15 cellular contexts compared by ENCODE assay signal in the genomic region with DNA sequence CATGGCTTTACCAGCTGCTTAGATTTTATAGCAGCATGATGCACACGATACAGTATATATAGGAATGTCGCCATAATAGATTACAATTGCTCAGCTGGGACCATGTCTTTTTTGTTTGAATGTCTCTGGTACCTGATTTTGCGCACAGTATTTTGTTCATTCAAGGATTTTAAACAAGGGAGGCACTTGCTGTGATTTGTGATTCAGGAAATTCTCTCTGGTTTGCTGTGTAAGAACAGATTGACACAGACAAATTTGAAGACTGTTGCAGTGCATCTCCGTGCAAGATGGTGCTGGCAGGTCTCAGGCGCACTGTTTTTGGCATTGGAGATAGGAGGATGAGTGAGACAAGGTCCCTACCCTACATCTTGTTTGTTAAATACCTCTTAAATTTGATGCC. TPM values are rescaled to one million over a fixed set of nuclear protein-coding genes. Genes with fewer than 3 reads are reported as not detected.
DNase-seq lines count a peak whose midpoint lies in the region; ATAC-seq and TF ChIP-seq lines count a peak whose summit lies in the region.
"Had no signal": no experiment of that assay in that cellular context is flagged by ENCODE, and none has a peak within 500 bp of the region (broad histone marks: within the 10 kb centered on the region; RNA-seq: fewer than 3 reads in every experiment).

No MANE protein-coding gene starts in this region.

- peaks cover 28% of the 10 kb centered on the region for H3K36me3 Mint-ChIP-seq in activated CD4-positive, alpha-beta T cell treated with anti-CD3 and anti-CD28 coated beads, Interleukin-2, amount 10 ng/mL, durations not matched to agents 7 days and 5 days (ENCODE audit: low read depth)
- no peaks in the 10 kb centered on the region for H3K36me3 Mint-ChIP-seq in T-helper 17 cell (ENCODE audit: low read depth)
- H3K36me3 Mint-ChIP-seq in stimulated activated memory B cell treated with anti-CD40 and anti-IgM and Interleukin-4, amounts not matched to agents 10 μg/mL and 1 μg/mL and 100 μg/mL, for 72 hours, result peaks cover 6% of the 10 kb centered on the region

- H3K27me3 Mint-ChIP-seq in activated CD4-positive, alpha-beta T cell treated with anti-CD3 and anti-CD28 coated beads, Interleukin-2, amount 10 ng/mL, durations not matched to agents 7 days and 5 days, result no peaks in the 10 kb centered on the region
- no peaks in the 10 kb centered on the region for H3K27me3 Mint-ChIP-seq in T-helper 17 cell
- no peaks in the 10 kb centered on the region for H3K27me3 Mint-ChIP-seq in stimulated activated memory B cell treated with anti-CD40 and anti-IgM and Interleukin-4, amounts not matched to agents 10 μg/mL and 1 μg/mL and 100 μg/mL, for 72 hours

- H3K4me3 Mint-ChIP-seq in activated CD4-positive, alpha-beta T cell treated with anti-CD3 and anti-CD28 coated beads, Interleukin-2, amount 10 ng/mL, durations not matched to agents 7 days and 5 days, result peak overlapping the region; percentile 96
- peak overlapping the region; percentile 95 for H3K4me3 Mint-ChIP-seq in T-helper 17 cell
- no peak overlapping the region for H3K4me3 Mint-ChIP-seq in stimulated activated memory B cell treated with anti-CD40 and anti-IgM and Interleukin-4, amounts not matched to agents 10 μg/mL and 1 μg/mL and 100 μg/mL, for 72 hours

- ATAC-seq in T-helper 17 cell (no peak), HG02763 (IDR thresholded peaks at IDR 0.05; ENCODE audit: unreplicated experiment) (no peak)
- no peak for ATAC-seq in stimulated activated memory B cell treated with anti-CD40 and anti-IgM and Interleukin-4, amounts not matched to agents 10 μg/mL and 1 μg/mL and 100 μg/mL, for 72 hours
- ATAC-seq: esophagus mucosa had no signal

- H3K27ac ChIP-seq in esophagus squamous epithelium, result peak overlapping the region in 3 of 4 donors; percentile 40 to 69 (median 61)
- H3K27ac ChIP-seq: ovary had no signal

- POLR2A ChIA-PET in activated CD4-positive, alpha-beta T cell treated with anti-CD3 and anti-CD28 coated beads, Interleukin-2, amount 10 ng/mL, durations not matched to agents 7 days and 5 days (lab: Charles Lee), result interaction anchor here (0.6 kb wide), 1 partner anchor 569 kb away, joined by 3 read pairs; no protein-coding TSS in a partner anchor
- POLR2A ChIA-PET in GM10248 (lab: Yijun Ruan, JAX), result interaction anchor here (0.8 kb wide), 1 partner anchor 8 kb away, joined by 3 read pairs; no protein-coding TSS in a partner anchor

- peaks cover 23 to 51% (median 42%) of the 10 kb centered on the region in 3 donors for H3K4me1 ChIP-seq in esophagus squamous epithelium

- H3K27me3 ChIP-seq in esophagus squamous epithelium, result no peaks in the 10 kb centered on the region
- H3K27me3 ChIP-seq: ovary had no signal

- peak overlapping the region; percentile 98 for H3K27ac Mint-ChIP-seq in activated CD4-positive, alpha-beta T cell treated with anti-CD3 and anti-CD28 coated beads, Interleukin-2, amount 10 ng/mL, durations not matched to agents 7 days and 5 days
- H3K27ac Mint-ChIP-seq in T-helper 17 cell, result peak overlapping the region; percentile 86
- H3K27ac Mint-ChIP-seq in stimulated activated memory B cell treated with anti-CD40 and anti-IgM and Interleukin-4, amounts not matched to agents 10 μg/mL and 1 μg/mL and 100 μg/mL, for 72 hours, result peak overlapping the region; percentile 28

- no peak overlapping the region for H3K4me3 ChIP-seq in esophagus squamous epithelium
- H3K4me3 ChIP-seq: ovary had no signal

- peaks cover 45% of the 10 kb centered on the region for H3K4me1 Mint-ChIP-seq in activated CD4-positive, alpha-beta T cell treated with anti-CD3 and anti-CD28 coated beads, Interleukin-2, amount 10 ng/mL, durations not matched to agents 7 days and 5 days
- H3K4me1 Mint-ChIP-seq in T-helper 17 cell, result peaks cover 43% of the 10 kb centered on the region
- peaks cover 46% of the 10 kb centered on the region for H3K4me1 Mint-ChIP-seq in stimulated activated memory B cell treated with anti-CD40 and anti-IgM and Interleukin-4, amounts not matched to agents 10 μg/mL and 1 μg/mL and 100 μg/mL, for 72 hours

- 73 to 80% methylated on average over 5 of the region's 5 CpGs for WGBS in esophagus squamous epithelium, 2 donors

- TF ChIP-seq CTCF in esophagus squamous epithelium (IDR thresholded peaks at IDR 0.05) (no peak), GM10248 (IDR thresholded peaks at IDR 0.05; ENCODE audit: control extremely low read depth, extremely low read depth, low read depth, missing control alignments) (no peak)

- no peak for TF ChIP-seq POLR2A in esophagus squamous epithelium (IDR thresholded peaks at IDR 0.05)

- CTCF ChIA-PET in activated CD4-positive, alpha-beta T cell treated with anti-CD3 and anti-CD28 coated beads, Interleukin-2, amount 10 ng/mL, durations not matched to agents 7 days and 5 days (lab: Charles Lee), result interaction anchor here (0.5 to 3.3 kb wide), 2 partner anchors 13 to 21 kb away, joined by 3 to 11 read pairs; no protein-coding TSS in a partner anchor
- CTCF ChIA-PET in GM10248 (lab: Yijun Ruan, JAX), result interaction anchor here (1.7 kb wide), 1 partner anchor 33 kb away, joined by 6 read pairs; no protein-coding TSS in a partner anchor

- DNase-seq in activated CD4-positive, alpha-beta T cell treated with anti-CD3 and anti-CD28 coated beads, Interleukin-2, amount 10 ng/mL, durations not matched to agents 7 days and 5 days, result no peak
- no peak for DNase-seq in activated CD4-positive, alpha-beta T cell treated with anti-CD3 and anti-CD28 coated beads for 1 hour
- no peak for DNase-seq in T-helper 17 cell
- no peak for DNase-seq in esophagus squamous epithelium (lab: John Stamatoyannopoulos, UW)
- DNase-seq in GM10248 (ENCODE audit: extremely low spot score), result no peak
- no peak for DNase-seq in activated gamma-delta T cell treated with Interleukin-2 at 50 U/mL for 16 hours
- DNase-seq: activated CD4-positive, alpha-beta T cell treated with anti-CD3 and anti-CD28 coated beads for 48 hours; KBM-7; kidney; NCI-H226; ovary; Right ventricle myocardium superior had no signal

- H3K9me3 Mint-ChIP-seq in activated CD4-positive, alpha-beta T cell treated with anti-CD3 and anti-CD28 coated beads, Interleukin-2, amount 10 ng/mL, durations not matched to agents 7 days and 5 days, result no peaks in the 10 kb centered on the region
- H3K9me3 Mint-ChIP-seq in stimulated activated memory B cell treated with anti-CD40 and anti-IgM and Interleukin-4, amounts not matched to agents 10 μg/mL and 1 μg/mL and 100 μg/mL, for 72 hours, result no peaks in the 10 kb centered on the region

- intact Hi-C loops in esophagus squamous epithelium (cut with DNase I), result no loop called here

- H3K9me3 ChIP-seq in T-helper 17 cell (ENCODE audit: control insufficient read depth, low read length, poor library complexity, severe bottlenecking) (no peaks in the 10 kb centered on the region), esophagus squamous epithelium (no peaks in the 10 kb centered on the region)
- H3K9me3 ChIP-seq: ovary had no signal

- H3K36me3 ChIP-seq in esophagus squamous epithelium, result peaks cover 5 to 16% (median 7%) of the 10 kb centered on the region in 3 donors
- H3K36me3 ChIP-seq: ovary had no signal

RNA-seq across cellular contexts. Expression of a gene that starts 2.4 kb away (rescaled TPM):
- total RNA-seq in activated CD4-positive, alpha-beta T cell treated with anti-CD3 and anti-CD28 coated beads, Interleukin-2, amount 10 ng/mL, durations not matched to agents 7 days and 5 days, result 100 to 1,000 TPM; 133 to 143 TPM
- total RNA-seq in T-helper 17 cell, result 100 to 1,000 TPM; 105 to 134 TPM
- 10 to 100 TPM; 50.8 to 76.5 (median 73.7) TPM for total RNA-seq in esophagus squamous epithelium

RNA-seq across cellular contexts. Expression of a gene that starts 36.5 kb away (rescaled TPM):
- total RNA-seq in activated CD4-positive, alpha-beta T cell treated with anti-CD3 and anti-CD28 coated beads, Interleukin-2, amount 10 ng/mL, durations not matched to agents 7 days and 5 days, result 1 to 10 TPM in 1 of 2 experiments, under 1 TPM in 1; 0.94 to 1.2 TPM
- total RNA-seq in T-helper 17 cell (1 to 10 TPM in 1 of 2 donors, under 1 TPM in 1; 0.32 to 1.8 TPM), esophagus squamous epithelium (under 1 TPM in 1 of 4 donors, not detected in 3; 0.38 TPM)
- total RNA-seq: Right ventricle myocardium superior had no signal

Comparison
In these comparisons a context has a peak if more than half of its experiments do, and no peak if none do; other contexts are left out.
1. H3K27ac Mint-ChIP-seq: peak in every context shown above with its lines; median percentile 98 in activated CD4-positive, alpha-beta T cell treated with anti-CD3 and anti-CD28 coated beads, Interleukin-2, amount 10 ng/mL, durations not matched to agents 7 days and 5 days; 86 in T-helper 17 cell; 28 in stimulated activated memory B cell treated with anti-CD40 and anti-IgM and Interleukin-4, amounts not matched to agents 10 μg/mL and 1 μg/mL and 100 μg/mL, for 72 hours.